ENCODE assay signal across 1 cellular context in the genomic region with DNA sequence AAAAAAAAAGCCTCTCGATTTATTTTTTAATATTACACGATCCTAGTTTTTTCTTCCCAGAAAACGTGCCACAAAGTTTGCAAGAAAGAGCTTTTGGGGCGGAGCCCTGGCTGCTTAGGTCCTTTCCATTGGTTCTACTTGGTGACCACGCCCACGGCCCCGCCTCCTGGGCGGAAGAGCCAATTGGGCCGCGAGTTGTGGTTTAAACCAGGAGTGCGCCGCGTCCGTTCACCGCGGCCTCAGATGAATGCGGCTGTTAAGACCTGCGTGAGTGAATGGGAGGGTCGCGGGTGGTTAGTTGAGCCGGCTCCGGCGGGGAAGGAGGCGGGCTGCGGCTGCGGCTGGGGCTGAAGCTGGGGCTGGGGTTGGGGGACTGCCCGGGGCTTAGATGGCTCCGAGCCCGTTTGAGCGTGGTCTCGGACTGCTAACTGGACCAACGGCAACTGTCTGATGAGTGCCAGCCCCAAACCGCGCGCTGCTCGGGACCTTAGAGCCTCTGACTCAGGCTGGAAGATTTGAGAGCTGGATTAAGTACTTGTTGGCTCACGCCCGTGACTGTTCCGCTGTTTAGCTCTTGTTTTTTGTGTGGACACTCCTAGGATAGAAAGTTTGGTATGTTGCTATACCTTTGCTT.
TF ChIP-seq lines count a peak whose summit lies in the region.

A gene (plus strand): TSS at position 231 of the 634 bp plus-strand sequence. CDS start 458 bp downstream, outside the sequence.

TF ChIP-seq in K562, 482 proteins besides CTCF, POLR2A, EP300 and RAD21 (continued from another document and continues in another):
- TF ChIP-seq, protein P1, sequence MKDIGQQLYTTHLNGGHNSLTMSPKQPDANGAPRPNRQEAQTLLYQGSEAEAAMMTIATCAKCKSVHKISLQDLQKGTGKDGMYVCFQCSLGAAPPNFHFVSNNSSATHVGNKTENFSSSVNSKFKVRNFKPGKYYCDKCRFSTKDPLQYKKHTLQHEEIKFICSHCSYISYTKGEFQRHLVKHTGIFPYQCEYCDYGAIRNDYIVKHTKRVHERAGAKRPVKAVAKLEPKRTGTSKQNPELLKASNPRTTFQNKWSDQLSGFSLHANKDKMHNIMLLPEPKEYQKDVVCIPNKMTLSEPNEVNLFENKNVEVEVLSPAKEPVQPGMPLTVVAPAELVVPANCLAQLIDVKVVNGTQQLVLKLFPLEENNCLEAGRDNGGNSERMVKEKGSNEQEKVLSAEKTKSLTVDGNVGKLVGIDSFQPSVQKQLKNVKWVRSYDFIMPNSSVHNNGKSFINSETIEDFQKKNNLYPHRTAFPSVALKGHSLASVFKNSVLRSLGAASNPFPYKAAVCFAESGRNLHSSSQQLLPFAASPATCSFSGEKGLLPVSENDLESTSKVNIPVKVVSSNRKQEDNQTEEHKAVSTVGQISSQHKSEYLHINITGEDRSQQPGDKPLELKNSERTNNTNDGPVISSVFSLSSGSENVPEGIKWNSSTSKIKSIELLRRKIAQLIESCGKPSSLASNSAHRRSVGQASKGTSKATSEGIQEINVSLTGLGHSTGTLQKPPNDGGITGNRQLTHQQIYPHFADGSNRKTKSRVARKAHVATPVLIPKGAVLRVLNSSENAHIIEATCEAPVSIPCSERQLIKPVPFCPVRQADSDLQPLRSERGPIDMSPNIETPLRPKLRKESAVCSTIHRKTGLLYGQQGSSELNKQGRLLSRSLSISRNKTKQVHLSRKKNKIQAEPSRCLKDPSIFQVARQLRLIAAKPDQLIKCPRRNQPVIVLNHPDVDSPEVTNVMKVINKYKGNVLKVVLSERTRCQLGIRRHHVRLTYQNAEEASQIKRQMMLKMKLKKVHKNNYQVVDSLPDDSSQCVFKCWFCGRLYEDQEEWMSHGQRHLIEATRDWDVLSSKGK (CRISPR knock-in tag; IDR thresholded peaks at IDR 0.05): no peak
- TF ChIP-seq MCM2 (IDR thresholded peaks at IDR 0.05; ENCODE audit: low read depth): no peak
- TF ChIP-seq ZNF699 (CRISPR knock-in tag; IDR thresholded peaks at IDR 0.05; ENCODE audit: insufficient replicate concordance): no peak
- TF ChIP-seq C11orf30 (IDR thresholded peaks at IDR 0.05; ENCODE audit: low read depth): no peak
- TF ChIP-seq ZNF589 (CRISPR knock-in tag; IDR thresholded peaks at IDR 0.05; ENCODE audit: low read depth): no peak
- TF ChIP-seq, protein P2, sequence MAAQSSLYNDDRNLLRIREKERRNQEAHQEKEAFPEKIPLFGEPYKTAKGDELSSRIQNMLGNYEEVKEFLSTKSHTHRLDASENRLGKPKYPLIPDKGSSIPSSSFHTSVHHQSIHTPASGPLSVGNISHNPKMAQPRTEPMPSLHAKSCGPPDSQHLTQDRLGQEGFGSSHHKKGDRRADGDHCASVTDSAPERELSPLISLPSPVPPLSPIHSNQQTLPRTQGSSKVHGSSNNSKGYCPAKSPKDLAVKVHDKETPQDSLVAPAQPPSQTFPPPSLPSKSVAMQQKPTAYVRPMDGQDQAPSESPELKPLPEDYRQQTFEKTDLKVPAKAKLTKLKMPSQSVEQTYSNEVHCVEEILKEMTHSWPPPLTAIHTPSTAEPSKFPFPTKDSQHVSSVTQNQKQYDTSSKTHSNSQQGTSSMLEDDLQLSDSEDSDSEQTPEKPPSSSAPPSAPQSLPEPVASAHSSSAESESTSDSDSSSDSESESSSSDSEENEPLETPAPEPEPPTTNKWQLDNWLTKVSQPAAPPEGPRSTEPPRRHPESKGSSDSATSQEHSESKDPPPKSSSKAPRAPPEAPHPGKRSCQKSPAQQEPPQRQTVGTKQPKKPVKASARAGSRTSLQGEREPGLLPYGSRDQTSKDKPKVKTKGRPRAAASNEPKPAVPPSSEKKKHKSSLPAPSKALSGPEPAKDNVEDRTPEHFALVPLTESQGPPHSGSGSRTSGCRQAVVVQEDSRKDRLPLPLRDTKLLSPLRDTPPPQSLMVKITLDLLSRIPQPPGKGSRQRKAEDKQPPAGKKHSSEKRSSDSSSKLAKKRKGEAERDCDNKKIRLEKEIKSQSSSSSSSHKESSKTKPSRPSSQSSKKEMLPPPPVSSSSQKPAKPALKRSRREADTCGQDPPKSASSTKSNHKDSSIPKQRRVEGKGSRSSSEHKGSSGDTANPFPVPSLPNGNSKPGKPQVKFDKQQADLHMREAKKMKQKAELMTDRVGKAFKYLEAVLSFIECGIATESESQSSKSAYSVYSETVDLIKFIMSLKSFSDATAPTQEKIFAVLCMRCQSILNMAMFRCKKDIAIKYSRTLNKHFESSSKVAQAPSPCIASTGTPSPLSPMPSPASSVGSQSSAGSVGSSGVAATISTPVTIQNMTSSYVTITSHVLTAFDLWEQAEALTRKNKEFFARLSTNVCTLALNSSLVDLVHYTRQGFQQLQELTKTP (IDR thresholded peaks at IDR 0.05; ENCODE audit: low read depth in 1 of 2, partially characterized antibody in 2 of 2): no peak
- no peak for TF ChIP-seq FOXA1 (IDR thresholded peaks at IDR 0.05; ENCODE audit: borderline replicate concordance)
- no peak for TF ChIP-seq ZNF507 (tag; conservative IDR thresholded peaks at IDR 0.05)
- no peak for TF ChIP-seq ZFP36 (IDR thresholded peaks at IDR 0.05; ENCODE audit: low read depth, low read length, partially characterized antibody)
- TF ChIP-seq, protein P3, sequence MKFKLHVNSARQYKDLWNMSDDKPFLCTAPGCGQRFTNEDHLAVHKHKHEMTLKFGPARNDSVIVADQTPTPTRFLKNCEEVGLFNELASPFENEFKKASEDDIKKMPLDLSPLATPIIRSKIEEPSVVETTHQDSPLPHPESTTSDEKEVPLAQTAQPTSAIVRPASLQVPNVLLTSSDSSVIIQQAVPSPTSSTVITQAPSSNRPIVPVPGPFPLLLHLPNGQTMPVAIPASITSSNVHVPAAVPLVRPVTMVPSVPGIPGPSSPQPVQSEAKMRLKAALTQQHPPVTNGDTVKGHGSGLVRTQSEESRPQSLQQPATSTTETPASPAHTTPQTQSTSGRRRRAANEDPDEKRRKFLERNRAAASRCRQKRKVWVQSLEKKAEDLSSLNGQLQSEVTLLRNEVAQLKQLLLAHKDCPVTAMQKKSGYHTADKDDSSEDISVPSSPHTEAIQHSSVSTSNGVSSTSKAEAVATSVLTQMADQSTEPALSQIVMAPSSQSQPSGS (CRISPR knock-in tag; IDR thresholded peaks at IDR 0.05): no peak
- no peak for TF ChIP-seq ZFP1 (CRISPR knock-in tag; IDR thresholded peaks at IDR 0.05)
- peak; percentile 98 for TF ChIP-seq RBFOX2 (IDR thresholded peaks at IDR 0.05; ENCODE audit: low read depth, low read length)
- TF ChIP-seq, protein P4, sequence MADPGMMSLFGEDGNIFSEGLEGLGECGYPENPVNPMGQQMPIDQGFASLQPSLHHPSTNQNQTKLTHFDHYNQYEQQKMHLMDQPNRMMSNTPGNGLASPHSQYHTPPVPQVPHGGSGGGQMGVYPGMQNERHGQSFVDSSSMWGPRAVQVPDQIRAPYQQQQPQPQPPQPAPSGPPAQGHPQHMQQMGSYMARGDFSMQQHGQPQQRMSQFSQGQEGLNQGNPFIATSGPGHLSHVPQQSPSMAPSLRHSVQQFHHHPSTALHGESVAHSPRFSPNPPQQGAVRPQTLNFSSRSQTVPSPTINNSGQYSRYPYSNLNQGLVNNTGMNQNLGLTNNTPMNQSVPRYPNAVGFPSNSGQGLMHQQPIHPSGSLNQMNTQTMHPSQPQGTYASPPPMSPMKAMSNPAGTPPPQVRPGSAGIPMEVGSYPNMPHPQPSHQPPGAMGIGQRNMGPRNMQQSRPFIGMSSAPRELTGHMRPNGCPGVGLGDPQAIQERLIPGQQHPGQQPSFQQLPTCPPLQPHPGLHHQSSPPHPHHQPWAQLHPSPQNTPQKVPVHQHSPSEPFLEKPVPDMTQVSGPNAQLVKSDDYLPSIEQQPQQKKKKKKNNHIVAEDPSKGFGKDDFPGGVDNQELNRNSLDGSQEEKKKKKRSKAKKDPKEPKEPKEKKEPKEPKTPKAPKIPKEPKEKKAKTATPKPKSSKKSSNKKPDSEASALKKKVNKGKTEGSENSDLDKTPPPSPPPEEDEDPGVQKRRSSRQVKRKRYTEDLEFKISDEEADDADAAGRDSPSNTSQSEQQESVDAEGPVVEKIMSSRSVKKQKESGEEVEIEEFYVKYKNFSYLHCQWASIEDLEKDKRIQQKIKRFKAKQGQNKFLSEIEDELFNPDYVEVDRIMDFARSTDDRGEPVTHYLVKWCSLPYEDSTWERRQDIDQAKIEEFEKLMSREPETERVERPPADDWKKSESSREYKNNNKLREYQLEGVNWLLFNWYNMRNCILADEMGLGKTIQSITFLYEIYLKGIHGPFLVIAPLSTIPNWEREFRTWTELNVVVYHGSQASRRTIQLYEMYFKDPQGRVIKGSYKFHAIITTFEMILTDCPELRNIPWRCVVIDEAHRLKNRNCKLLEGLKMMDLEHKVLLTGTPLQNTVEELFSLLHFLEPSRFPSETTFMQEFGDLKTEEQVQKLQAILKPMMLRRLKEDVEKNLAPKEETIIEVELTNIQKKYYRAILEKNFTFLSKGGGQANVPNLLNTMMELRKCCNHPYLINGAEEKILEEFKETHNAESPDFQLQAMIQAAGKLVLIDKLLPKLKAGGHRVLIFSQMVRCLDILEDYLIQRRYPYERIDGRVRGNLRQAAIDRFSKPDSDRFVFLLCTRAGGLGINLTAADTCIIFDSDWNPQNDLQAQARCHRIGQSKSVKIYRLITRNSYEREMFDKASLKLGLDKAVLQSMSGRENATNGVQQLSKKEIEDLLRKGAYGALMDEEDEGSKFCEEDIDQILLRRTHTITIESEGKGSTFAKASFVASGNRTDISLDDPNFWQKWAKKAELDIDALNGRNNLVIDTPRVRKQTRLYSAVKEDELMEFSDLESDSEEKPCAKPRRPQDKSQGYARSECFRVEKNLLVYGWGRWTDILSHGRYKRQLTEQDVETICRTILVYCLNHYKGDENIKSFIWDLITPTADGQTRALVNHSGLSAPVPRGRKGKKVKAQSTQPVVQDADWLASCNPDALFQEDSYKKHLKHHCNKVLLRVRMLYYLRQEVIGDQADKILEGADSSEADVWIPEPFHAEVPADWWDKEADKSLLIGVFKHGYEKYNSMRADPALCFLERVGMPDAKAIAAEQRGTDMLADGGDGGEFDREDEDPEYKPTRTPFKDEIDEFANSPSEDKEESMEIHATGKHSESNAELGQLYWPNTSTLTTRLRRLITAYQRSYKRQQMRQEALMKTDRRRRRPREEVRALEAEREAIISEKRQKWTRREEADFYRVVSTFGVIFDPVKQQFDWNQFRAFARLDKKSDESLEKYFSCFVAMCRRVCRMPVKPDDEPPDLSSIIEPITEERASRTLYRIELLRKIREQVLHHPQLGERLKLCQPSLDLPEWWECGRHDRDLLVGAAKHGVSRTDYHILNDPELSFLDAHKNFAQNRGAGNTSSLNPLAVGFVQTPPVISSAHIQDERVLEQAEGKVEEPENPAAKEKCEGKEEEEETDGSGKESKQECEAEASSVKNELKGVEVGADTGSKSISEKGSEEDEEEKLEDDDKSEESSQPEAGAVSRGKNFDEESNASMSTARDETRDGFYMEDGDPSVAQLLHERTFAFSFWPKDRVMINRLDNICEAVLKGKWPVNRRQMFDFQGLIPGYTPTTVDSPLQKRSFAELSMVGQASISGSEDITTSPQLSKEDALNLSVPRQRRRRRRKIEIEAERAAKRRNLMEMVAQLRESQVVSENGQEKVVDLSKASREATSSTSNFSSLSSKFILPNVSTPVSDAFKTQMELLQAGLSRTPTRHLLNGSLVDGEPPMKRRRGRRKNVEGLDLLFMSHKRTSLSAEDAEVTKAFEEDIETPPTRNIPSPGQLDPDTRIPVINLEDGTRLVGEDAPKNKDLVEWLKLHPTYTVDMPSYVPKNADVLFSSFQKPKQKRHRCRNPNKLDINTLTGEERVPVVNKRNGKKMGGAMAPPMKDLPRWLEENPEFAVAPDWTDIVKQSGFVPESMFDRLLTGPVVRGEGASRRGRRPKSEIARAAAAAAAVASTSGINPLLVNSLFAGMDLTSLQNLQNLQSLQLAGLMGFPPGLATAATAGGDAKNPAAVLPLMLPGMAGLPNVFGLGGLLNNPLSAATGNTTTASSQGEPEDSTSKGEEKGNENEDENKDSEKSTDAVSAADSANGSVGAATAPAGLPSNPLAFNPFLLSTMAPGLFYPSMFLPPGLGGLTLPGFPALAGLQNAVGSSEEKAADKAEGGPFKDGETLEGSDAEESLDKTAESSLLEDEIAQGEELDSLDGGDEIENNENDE (IDR thresholded peaks at IDR 0.05; ENCODE audit: low read depth, low read length): no peak
- 0 out of 2 replicates have a peak, but pooled peaks have one; percentile 44 for TF ChIP-seq L3MBTL2 (IDR thresholded peaks at IDR 0.05)
